ENCODE assay signal across 16 cellular contexts in the genomic region with DNA sequence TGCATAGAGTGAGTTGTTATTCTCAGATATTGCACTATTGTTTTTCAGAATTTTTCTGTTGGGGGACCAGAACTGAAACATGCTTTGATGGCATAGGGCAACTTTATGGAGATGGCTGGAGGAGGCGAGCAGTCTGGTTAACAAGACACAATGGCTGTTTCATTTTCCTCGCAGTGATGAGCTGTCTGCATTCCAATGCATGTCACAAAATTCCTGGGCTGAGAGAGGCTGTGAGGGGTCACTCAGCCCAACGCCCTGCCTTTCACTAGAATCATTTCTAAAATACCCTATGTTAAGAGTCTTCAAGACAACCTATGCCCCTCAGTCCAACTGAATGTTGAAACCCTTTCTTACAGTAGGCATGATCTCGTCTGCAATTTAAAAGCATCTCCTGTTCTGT.
DNase-seq lines count a peak whose midpoint lies in the region; ATAC-seq, FAIRE-seq and TF ChIP-seq lines count a peak whose summit lies in the region.
"Had no signal": no experiment of that assay in that cellular context is flagged by ENCODE, and none has a peak within 500 bp of the region (broad histone marks: within the 10 kb centered on the region; RNA-seq: fewer than 3 reads in every experiment).

No MANE protein-coding gene starts in this region.

- no peak overlapping the region for H3K27ac ChIP-seq in GM23338 (ENCODE audit: low read depth)
- no peak overlapping the region for H3K27ac ChIP-seq in astrocyte (ENCODE audit: low read depth, low read length)
- no peak overlapping the region for H3K27ac ChIP-seq in neural progenitor cell
- H3K27ac ChIP-seq: PC-9, SJCRH30 had no signal

- H3K4me3 Mint-ChIP-seq in GM23338, result no peak overlapping the region
- H3K4me3 Mint-ChIP-seq in astrocyte (ENCODE audit: unreplicated experiment), result no peak overlapping the region
- H3K4me3 Mint-ChIP-seq in neural progenitor cell, result no peak overlapping the region
- no peak overlapping the region for H3K4me3 Mint-ChIP-seq in activated CD8-positive, alpha-beta memory T cell treated with anti-CD3 and anti-CD28 coated beads, Interleukin-2, amount 10 ng/mL, durations not matched to agents 7 days and 5 days
- no peak overlapping the region for H3K4me3 Mint-ChIP-seq in osteocyte (ENCODE audit: unreplicated experiment)
- H3K4me3 Mint-ChIP-seq: CD4-positive, CD25-positive, alpha-beta regulatory T cell had no signal

- H2AFZ ChIP-seq in GM23338 (no peak overlapping the region), astrocyte (ENCODE audit: low read depth, low read length) (no peak overlapping the region), neural progenitor cell (replicated peaks) (no peak overlapping the region)
- H2AFZ ChIP-seq: PC-9 had no signal

- no peak for FAIRE-seq in astrocyte (lab: Jason Lieb, UNC)
- FAIRE-seq: HTR-8/SVneo had no signal

- H3K9me2 ChIP-seq in GM23338 (ENCODE audit: insufficient read depth), result no peaks in the 10 kb centered on the region

- H3K36me3 Mint-ChIP-seq in GM23338 (ENCODE audit: low read depth) (peaks cover 4% of the 10 kb centered on the region; the same call in 2 of the 3 replicates), astrocyte (ENCODE audit: low read depth, unreplicated experiment) (no peaks in the 10 kb centered on the region), neural progenitor cell (peaks cover 3% of the 10 kb centered on the region), osteocyte (ENCODE audit: unreplicated experiment) (no peaks in the 10 kb centered on the region)
- H3K36me3 Mint-ChIP-seq in activated CD8-positive, alpha-beta memory T cell treated with anti-CD3 and anti-CD28 coated beads, Interleukin-2, amount 10 ng/mL, durations not matched to agents 7 days and 5 days, result no peaks in the 10 kb centered on the region
- H3K36me3 Mint-ChIP-seq: CD4-positive, CD25-positive, alpha-beta regulatory T cell had no signal

- H3K9me3 Mint-ChIP-seq in GM23338 (peaks cover 5% of the 10 kb centered on the region; the same call in 1 of the 3 replicates), astrocyte (ENCODE audit: unreplicated experiment) (peaks cover 6% of the 10 kb centered on the region), neural progenitor cell (peaks cover 3% of the 10 kb centered on the region), osteocyte (ENCODE audit: unreplicated experiment) (peaks cover 5% of the 10 kb centered on the region)
- no peaks in the 10 kb centered on the region for H3K9me3 Mint-ChIP-seq in activated CD8-positive, alpha-beta memory T cell treated with anti-CD3 and anti-CD28 coated beads, Interleukin-2, amount 10 ng/mL, durations not matched to agents 7 days and 5 days (ENCODE audit: low read depth)

- H3K4me2 ChIP-seq in GM23338, result no peak overlapping the region
- no peak overlapping the region for H3K4me2 ChIP-seq in astrocyte (ENCODE audit: low read length)
- no peak overlapping the region for H3K4me2 ChIP-seq in neural progenitor cell
- H3K4me2 ChIP-seq: PC-9 had no signal

- H4K20me1 ChIP-seq in GM23338 (replicated peaks; ENCODE audit: insufficient read depth) (no peaks in the 10 kb centered on the region), astrocyte (ENCODE audit: insufficient read depth, low read length) (no peaks in the 10 kb centered on the region), neural progenitor cell (ENCODE audit: low read depth) (no peaks in the 10 kb centered on the region)

- no peak overlapping the region for H3K4me3 ChIP-seq in GM23338
- no peak overlapping the region for H3K4me3 ChIP-seq in astrocyte (ENCODE audit: insufficient read depth, low read depth, low read length)
- no peak overlapping the region for H3K4me3 ChIP-seq in neural progenitor cell
- H3K4me3 ChIP-seq: PC-9, SJCRH30 had no signal

- H3K79me2 ChIP-seq in GM23338 (replicated peaks; ENCODE audit: insufficient read depth), result no peaks in the 10 kb centered on the region
- no peaks in the 10 kb centered on the region for H3K79me2 ChIP-seq in astrocyte (ENCODE audit: insufficient read depth, low read length)
- no peaks in the 10 kb centered on the region for H3K79me2 ChIP-seq in neural progenitor cell (ENCODE audit: low read depth)

- no peaks in the 10 kb centered on the region for H3K27me3 Mint-ChIP-seq in GM23338 (ENCODE audit: insufficient read depth, low read depth, poor library complexity)
- peaks cover 4% of the 10 kb centered on the region for H3K27me3 Mint-ChIP-seq in astrocyte (ENCODE audit: low read depth, unreplicated experiment)
- peaks cover 3% of the 10 kb centered on the region for H3K27me3 Mint-ChIP-seq in neural progenitor cell (ENCODE audit: insufficient read depth, low read depth)
- H3K27me3 Mint-ChIP-seq in activated CD8-positive, alpha-beta memory T cell treated with anti-CD3 and anti-CD28 coated beads, Interleukin-2, amount 10 ng/mL, durations not matched to agents 7 days and 5 days, result no peaks in the 10 kb centered on the region
- H3K27me3 Mint-ChIP-seq in osteocyte (ENCODE audit: unreplicated experiment), result no peaks in the 10 kb centered on the region

- H3K9ac ChIP-seq in astrocyte (ENCODE audit: low read length), result no peak overlapping the region
- H3K9ac ChIP-seq in neural progenitor cell, result no peak overlapping the region

- peaks cover 21% of the 10 kb centered on the region for H3K4me1 Mint-ChIP-seq in GM23338
- H3K4me1 Mint-ChIP-seq in astrocyte (ENCODE audit: low read depth, unreplicated experiment), result peaks cover 17% of the 10 kb centered on the region
- H3K4me1 Mint-ChIP-seq in neural progenitor cell, result peaks cover 23% of the 10 kb centered on the region
- H3K4me1 Mint-ChIP-seq in activated CD8-positive, alpha-beta memory T cell treated with anti-CD3 and anti-CD28 coated beads, Interleukin-2, amount 10 ng/mL, durations not matched to agents 7 days and 5 days, result no peaks in the 10 kb centered on the region
- H3K4me1 Mint-ChIP-seq in osteocyte (ENCODE audit: unreplicated experiment), result no peaks in the 10 kb centered on the region
- H3K4me1 Mint-ChIP-seq: CD4-positive, CD25-positive, alpha-beta regulatory T cell had no signal

- peak; percentile 76 for DNase-seq in GM23338 (ENCODE audit: low spot score)
- DNase-seq in astrocyte (ENCODE audit: low read depth), result no peak
- peak; percentile 32 for DNase-seq in iPS-NIHi7 (ENCODE audit: extremely low spot score)
- peak; percentile 55 for DNase-seq in neural progenitor cell (ENCODE audit: low spot score)
- no peak for DNase-seq in activated CD8-positive, alpha-beta memory T cell treated with anti-CD3 and anti-CD28 coated beads, Interleukin-2, amount 10 ng/mL, durations not matched to agents 7 days and 5 days
- DNase-seq in HT-29 (ENCODE audit: low spot score), result no peak
- DNase-seq in osteocyte (ENCODE audit: extremely low spot score, unreplicated experiment), result no peak
- DNase-seq in HK-2 (ENCODE audit: unreplicated experiment), result no peak
- DNase-seq: Caco-2; CD4-positive, CD25-positive, alpha-beta regulatory T cell; NCI-H1105 treated with DMSO at 0.1 percent for 48 hours; NCI-H187; NCI-H748 treated with DMSO at 0.1 percent for 48 hours; PC-9 had no signal

- H3K27ac Mint-ChIP-seq in GM23338 (peak overlapping the region; percentile 69; the same call in 1 of the 2 replicates), astrocyte (ENCODE audit: unreplicated experiment) (peak overlapping the region; percentile 95), neural progenitor cell (no peak overlapping the region), osteocyte (ENCODE audit: unreplicated experiment) (no peak overlapping the region)
- no peak overlapping the region for H3K27ac Mint-ChIP-seq in activated CD8-positive, alpha-beta memory T cell treated with anti-CD3 and anti-CD28 coated beads, Interleukin-2, amount 10 ng/mL, durations not matched to agents 7 days and 5 days
- H3K27ac Mint-ChIP-seq: CD4-positive, CD25-positive, alpha-beta regulatory T cell had no signal

- no peak for TF ChIP-seq CTCF in GM23338 (conservative IDR thresholded peaks at IDR 0.05; ENCODE audit: low read depth in 2 of 2)
- TF ChIP-seq CTCF in astrocyte (IDR thresholded peaks at IDR 0.05; ENCODE audit: insufficient read depth, low read depth, low read length), result no peak
- no peak for TF ChIP-seq CTCF in neural progenitor cell (IDR thresholded peaks at IDR 0.05)
- no peak for TF ChIP-seq CTCF in osteocyte (IDR thresholded peaks at IDR 0.05)

- peak; percentile 87 for ATAC-seq in GM23338
- no peak for ATAC-seq in activated CD8-positive, alpha-beta memory T cell treated with anti-CD3 and anti-CD28 coated beads, Interleukin-2, amount 10 ng/mL, durations not matched to agents 7 days and 5 days

- no peaks in the 10 kb centered on the region for H3K27me3 ChIP-seq in GM23338 (ENCODE audit: insufficient read depth)
- no peaks in the 10 kb centered on the region for H3K27me3 ChIP-seq in astrocyte (ENCODE audit: insufficient read depth, low read length)
- H3K27me3 ChIP-seq in neural progenitor cell, result peaks cover 3% of the 10 kb centered on the region

- H3K9me3 ChIP-seq in astrocyte (ENCODE audit: insufficient read depth, low read depth, low read length) (no peaks in the 10 kb centered on the region), neural progenitor cell (ENCODE audit: low read depth) (no peaks in the 10 kb centered on the region)
- H3K9me3 ChIP-seq: Caco-2, SJCRH30 had no signal

- CTCF ChIA-PET in activated CD8-positive, alpha-beta memory T cell treated with anti-CD3 and anti-CD28 coated beads, Interleukin-2, amount 10 ng/mL, durations not matched to agents 7 days and 5 days (lab: Charles Lee), result no interaction called here

- H3K4me1 ChIP-seq in GM23338 (ENCODE audit: insufficient read depth) (peaks cover 17% of the 10 kb centered on the region; the same call in 1 of the 2 replicates), astrocyte (ENCODE audit: insufficient read depth, low read length) (no peaks in the 10 kb centered on the region), neural progenitor cell (peaks cover 8% of the 10 kb centered on the region)
- H3K4me1 ChIP-seq: Caco-2, SJCRH30 had no signal

- no peaks in the 10 kb centered on the region for H3F3A ChIP-seq in GM23338 (replicated peaks; ENCODE audit: low read depth)
- no peaks in the 10 kb centered on the region for H3F3A ChIP-seq in neural progenitor cell (ENCODE audit: low read depth)

- no peaks in the 10 kb centered on the region for H3K36me3 ChIP-seq in GM23338 (ENCODE audit: insufficient read depth)
- no peaks in the 10 kb centered on the region for H3K36me3 ChIP-seq in astrocyte (ENCODE audit: insufficient read depth, low read length)
- H3K36me3 ChIP-seq in neural progenitor cell, result no peaks in the 10 kb centered on the region
- H3K36me3 ChIP-seq: SJCRH30 had no signal

TF ChIP-seq in GM23338, 12 proteins besides CTCF, POLR2A, EP300 and RAD21 (continues in another document):
- no peak for TF ChIP-seq ZNF331 (CRISPR knock-in tag; IDR thresholded peaks at IDR 0.05; ENCODE audit: low read depth)

Comparison
In these comparisons a context has a peak if more than half of its experiments do, and no peak if none do; other contexts are left out.
1. DNase-seq: peak in GM23338 (single experiment), iPS-NIHi7 (single experiment) and neural progenitor cell (single experiment); none in astrocyte (single experiment), activated CD8-positive, alpha-beta memory T cell treated with anti-CD3 and anti-CD28 coated beads, Interleukin-2, amount 10 ng/mL, durations not matched to agents 7 days and 5 days (single experiment), HT-29 (single experiment), osteocyte (single experiment) and HK-2 (single experiment).
2. H3K27ac Mint-ChIP-seq: peak in GM23338 (single experiment) and astrocyte (single experiment); none in neural progenitor cell (single experiment), activated CD8-positive, alpha-beta memory T cell treated with anti-CD3 and anti-CD28 coated beads, Interleukin-2, amount 10 ng/mL, durations not matched to agents 7 days and 5 days (single experiment) and osteocyte (single experiment).